ENCODE assay signal across 22 cellular contexts in the genomic region with DNA sequence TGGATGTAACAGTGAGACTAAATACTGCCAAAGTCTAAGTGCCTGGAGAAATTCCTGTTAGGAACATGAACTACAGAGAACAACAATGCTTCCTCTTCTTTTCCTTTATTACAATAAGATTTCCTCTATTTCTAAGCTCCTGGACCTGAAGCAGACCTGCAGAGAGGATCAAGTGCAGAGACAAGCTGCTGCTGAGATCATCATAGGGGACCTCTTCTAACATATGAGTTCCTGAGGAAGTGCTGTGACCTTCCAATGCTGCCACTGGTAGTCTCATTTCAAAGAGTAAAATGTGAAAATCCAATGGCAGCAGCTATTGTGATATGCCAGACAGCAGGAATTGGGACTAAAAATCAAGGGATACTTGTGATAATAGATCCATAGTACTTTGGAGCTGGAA.
"Had no signal": no experiment of that assay in that cellular context is flagged by ENCODE, and none has a peak within 500 bp of the region (broad histone marks: within the 10 kb centered on the region; RNA-seq: fewer than 3 reads in every experiment).

No MANE protein-coding gene starts in this region.

- FAIRE-seq: small intestine, urothelium cell line had no signal

- DNase-seq: nephron progenitor cell; occipital lobe; ovary; posterior cingulate gyrus; psoas muscle; right cardiac atrium; right lobe of liver; sigmoid colon; small intestine; stimulated activated CD4-positive, alpha-beta T cell treated with anti-CD3 and anti-CD28 coated beads, Interleukin-15, amount 100 ng/mL, for 24 hours; stimulated activated CD4-positive, alpha-beta T cell treated with anti-CD3 and anti-CD28 coated beads, Interleukin-2, amount 100 ng/mL, for 24 hours; stimulated activated CD4-positive, alpha-beta T cell treated with anti-CD3 and anti-CD28 coated beads, Interleukin-2, amount 100 ng/mL, for 48 hours; stimulated activated CD4-positive, alpha-beta T cell treated with anti-CD3 and anti-CD28 coated beads, Interleukin-4, amount 100 ng/mL, for 24 hours; stimulated activated naive B cell treated with anti-CD40 and anti-IgM and Interleukin-4, amounts not matched to agents 10 μg/mL and 1 μg/mL and 100 μg/mL, for 72 hours; stimulated activated naive CD4-positive, alpha-beta T cell treated with Interleukin-2 at 50 U/mL for 16 hours; stomach; thyroid gland; trophoblast cell; upper lobe of left lung had no signal

- ATAC-seq: natural killer cell treated with Interleukin-12 subunit alpha and Interleukin-12 subunit beta and Interleukin-15 and Interleukin-18, amount 100 ng/mL, for 72 hours; psoas muscle; right cardiac atrium; right lobe of liver; stimulated activated effector memory CD8-positive, alpha-beta T cell treated with anti-CD3 and anti-CD28 coated beads, Interleukin-12 subunit alpha, Interleukin-12 subunit beta, amount 100 ng/mL, for 72 hours had no signal
